7 cellular contexts compared by ENCODE assay signal in the genomic region with DNA sequence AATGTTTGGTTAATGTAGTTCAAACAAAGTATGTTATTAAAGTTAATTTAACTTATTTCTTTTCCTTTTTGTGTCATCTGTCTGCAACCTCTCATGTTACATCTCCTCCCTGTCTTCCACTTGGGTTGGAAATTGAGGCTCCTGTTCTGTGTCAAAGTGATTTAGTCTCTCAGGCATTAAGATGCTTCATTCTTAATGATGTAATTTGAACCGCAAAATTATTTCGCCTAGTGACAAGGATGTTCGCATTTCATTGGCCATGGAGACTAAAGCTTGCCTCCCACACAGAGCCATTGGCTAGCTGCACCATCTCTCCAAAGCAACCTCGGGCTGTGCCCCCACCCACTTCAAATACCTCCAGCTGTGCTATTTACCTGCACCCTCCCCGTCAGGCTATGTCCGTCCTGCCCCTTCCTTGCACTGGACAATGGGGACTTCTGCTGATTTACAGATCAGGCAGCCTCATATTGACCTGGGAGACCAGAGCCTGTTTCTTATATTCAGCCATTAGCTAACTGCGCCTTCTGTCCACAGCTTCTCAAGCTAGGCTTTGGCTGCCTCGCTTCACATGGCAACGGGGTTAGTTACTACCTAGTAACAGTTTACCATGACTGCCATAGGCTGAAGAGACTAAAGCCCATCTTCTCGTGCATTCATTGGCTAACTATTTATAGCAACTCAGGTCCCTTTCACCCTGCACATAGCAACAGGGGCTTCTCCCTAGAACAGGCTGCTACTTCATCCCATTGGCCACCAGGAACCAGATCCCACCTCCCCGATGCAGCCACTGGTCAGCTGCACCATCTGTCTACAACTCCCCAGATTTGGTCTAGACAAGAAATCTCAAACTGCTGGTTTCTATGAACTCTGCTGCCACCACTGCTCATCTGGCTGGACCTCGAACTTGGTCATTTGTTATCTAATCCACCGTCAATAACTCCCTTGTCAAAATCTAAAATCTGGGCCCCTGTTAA. TPM values are rescaled to one million over a fixed set of nuclear protein-coding genes. Genes with fewer than 3 reads are reported as not detected.
A peak's percentile ranks its signal among the peaks of the same experiment; 100 is the strongest.
DNase-seq lines count a peak whose midpoint lies in the region; ATAC-seq, FAIRE-seq and TF ChIP-seq lines count a peak whose summit lies in the region.

No MANE protein-coding gene starts in this region.

- H3K9me3 ChIP-seq in PC-3 (ENCODE audit: low read length): no peaks in the 10 kb centered on the region
- peaks cover 2% of the 10 kb centered on the region for H3K9me3 ChIP-seq in iPS-15b (ENCODE audit: control insufficient read depth, insufficient read depth, low read length)

- no peaks in the 10 kb centered on the region for H3F3A ChIP-seq in PC-3 (ENCODE audit: low read length, unreplicated experiment)

- CTCF ChIA-PET in PC-3 (lab: Charles Lee): interaction anchor here (1.1 kb wide), 1 partner anchor 23 kb away, joined by 3 read pairs; no protein-coding TSS in a partner anchor

- peak; percentile 90 for DNase-seq in GM04503 (ENCODE audit: low read depth)
- peak; percentile 94 for DNase-seq in HTR-8/SVneo (ENCODE audit: insufficient read length, low spot score)
- peak; percentile 67 for DNase-seq in PC-3
- DNase-seq in cardiac fibroblast (ENCODE audit: low read depth in 2 of 2): peak; percentile 92 to 96
- DNase-seq in renal cortical epithelial cell (ENCODE audit: low read depth): peak; percentile 96

- H3K27me3 ChIP-seq in PC-3 (ENCODE audit: low read length): no peaks in the 10 kb centered on the region
- no peaks in the 10 kb centered on the region for H3K27me3 ChIP-seq in iPS-15b (ENCODE audit: control insufficient read depth, insufficient read depth, low read length)

- H3K4me1 ChIP-seq in PC-3 (ENCODE audit: insufficient read depth, low read length) (no peaks in the 10 kb centered on the region), iPS-15b (ENCODE audit: control insufficient read depth, insufficient read depth, low read length) (no peaks in the 10 kb centered on the region)

- no peaks in the 10 kb centered on the region for H3K9me2 ChIP-seq in PC-3 (replicated peaks; ENCODE audit: low read length)

- H3K9ac ChIP-seq in PC-3 (ENCODE audit: low read length): no peak overlapping the region
- no peak overlapping the region for H3K9ac ChIP-seq in iPS-15b (ENCODE audit: low read depth, low read length)

- intact Hi-C loops in PC-3 (cut with micrococcal nuclease): loop anchor here (5.0 kb wide), 1 partner anchor 170 kb away; the partner anchor contains the start of gene UBA1

- H3K4me2 ChIP-seq in PC-3 (ENCODE audit: low read length): peak overlapping the region; percentile 53

- no peaks in the 10 kb centered on the region for H3K36me3 ChIP-seq in PC-3 (ENCODE audit: low read depth, low read length)
- no peaks in the 10 kb centered on the region for H3K36me3 ChIP-seq in iPS-15b (ENCODE audit: control insufficient read depth, insufficient read depth, low read length)

- H3K79me2 ChIP-seq in PC-3 (ENCODE audit: low read length): no peaks in the 10 kb centered on the region

- H2AFZ ChIP-seq in PC-3 (ENCODE audit: low read length): peak overlapping the region; percentile 49

- 0 out of 2 replicates have a peak overlapping the region, but pooled peaks have one; percentile 12 for H3K27ac ChIP-seq in PC-3 (ENCODE audit: low read length)

- no TSS peak for BruUV-seq in PC-3 (replicated peaks; lab: Mats Ljungman, UMichigan)

- POLR2A ChIA-PET in PC-3 (lab: Charles Lee; ENCODE audit: unreplicated experiment): interaction anchor here (0.8 kb wide), 1 partner anchor 19 kb away, joined by 3 read pairs; no protein-coding TSS in a partner anchor

- peak overlapping the region; percentile 39; the same call in 1 of the 2 replicates for H3K4me3 ChIP-seq in PC-3 (ENCODE audit: low read length)
- H3K4me3 ChIP-seq in cardiac fibroblast (replicated peaks in 1 of 2; ENCODE audit: low read depth in 2 of 2, low read length in 2 of 2): peak overlapping the region; percentile 29 to 43
- peak overlapping the region; percentile 50 for H3K4me3 ChIP-seq in iPS-15b (ENCODE audit: low read depth, low read length)

- TF ChIP-seq CTCF in PC-3 (conservative IDR thresholded peaks at IDR 0.05; ENCODE audit: low read depth, low read length) (no peak; the same call in 1 of the 2 replicates), cardiac fibroblast (IDR thresholded peaks at IDR 0.05; ENCODE audit: low read depth, low read length) (no peak)

- FAIRE-seq in HTR-8/SVneo (lab: Jason Lieb, UNC): peak; percentile 59

- peak; percentile 87 for ATAC-seq in GM21528 (IDR thresholded peaks at IDR 0.05; ENCODE audit: low FRiP score, unreplicated experiment)
- peak; percentile 93 for ATAC-seq in PC-3

- no peaks in the 10 kb centered on the region for H4K20me1 ChIP-seq in PC-3 (ENCODE audit: low read length)

RNA-seq across cellular contexts. Expression of gene ZNF157, which starts 8.6 kb away (rescaled TPM):
- total RNA-seq in PC-3 (2014; rRNA removed) (0.07 and 0.12 TPM in 2 replicates), renal cortical epithelial cell (0.17 and 0.65 TPM in 2 replicates)

Comparison
In these comparisons a context has a peak if more than half of its experiments do, and no peak if none do; other contexts are left out.
1. Peak in every context shown above with its lines: DNase-seq, ATAC-seq, H3K4me3 ChIP-seq and H3K27ac ChIP-seq.